8 cellular contexts compared by ENCODE assay signal in genomic region chr14:68816183-68816942, GRCh38. TPM values are rescaled to one million over a fixed set of nuclear protein-coding genes. Genes with fewer than 3 reads are reported as not detected.
A peak's percentile ranks its signal among the peaks of the same experiment; 100 is the strongest.
DNase-seq lines count a peak whose midpoint lies in the region; ATAC-seq, FAIRE-seq and TF ChIP-seq lines count a peak whose summit lies in the region.

No MANE protein-coding gene starts in this region.

- no peaks in the 10 kb centered on the region for H3K27me3 ChIP-seq in ascending aorta

- peak; percentile 41; the same call in 1 of the 2 replicates for TF ChIP-seq POLR2A in GM12891 (IDR thresholded peaks at IDR 0.05; ENCODE audit: low read depth, low read length)

- DNase-seq in GM12891 (ENCODE audit: insufficient read length, low spot score) (peak; percentile 93), NCI-H1436 treated with DMSO at 0.1 percent for 48 hours (lab: John Stamatoyannopoulos, UW) (peak; percentile 31), T-helper 22 cell (ENCODE audit: low read depth) (peak; percentile 68), ascending aorta (ENCODE audit: low spot score in 2 of 2) (peak; percentile 56 to 93), hepatic stellate cell (ENCODE audit: low spot score) (peak; percentile 95), retinal pigment epithelial cell (ENCODE audit: low read depth) (peak; percentile 63), cortex of kidney (lab: John Stamatoyannopoulos, UW) (no peak)

- H3K36me3 ChIP-seq in ascending aorta: no peaks in the 10 kb centered on the region

- no peaks in the 10 kb centered on the region for H3K9me3 ChIP-seq in ascending aorta

- peaks cover 12 to 24% of the 10 kb centered on the region in 2 donors for H3K4me1 ChIP-seq in ascending aorta

- peak; percentile 40 for ATAC-seq in HG02840 (IDR thresholded peaks at IDR 0.05; ENCODE audit: low FRiP score, unreplicated experiment)

- peak; percentile 96 for FAIRE-seq in GM12891 (lab: Jason Lieb, UNC)

- peak; percentile 95 to 100 (median 98) for TF ChIP-seq CTCF in ascending aorta (IDR thresholded peaks at IDR 0.05)
- peak; percentile 84 for TF ChIP-seq CTCF in retinal pigment epithelial cell (conservative IDR thresholded peaks at IDR 0.05; ENCODE audit: low read depth, low read length)

- intact Hi-C loops in ascending aorta (cut with DNase I): loop anchor here (1.0 to 5.0 kb wide), 4 partner anchors 20 to 980 kb away; no protein-coding TSS in a partner anchor

- H3K4me3 ChIP-seq in ascending aorta (peak overlapping the region; percentile 56 to 67), retinal pigment epithelial cell (ENCODE audit: low read length) (peak overlapping the region; percentile 14)

- H3K27ac ChIP-seq in ascending aorta: peak overlapping the region; percentile 96 to 97

TF ChIP-seq in GM12891, 5 proteins besides CTCF, POLR2A, EP300 and RAD21:
- 0 out of 2 replicates have a peak, but pooled peaks have one; percentile 51 for TF ChIP-seq POLR2AphosphoS5 (IDR thresholded peaks at IDR 0.05; ENCODE audit: low read depth, low read length)
- no peak for TF ChIP-seq PAX5 (IDR thresholded peaks at IDR 0.05; ENCODE audit: insufficient read depth, low read length, severe bottlenecking)
- TF ChIP-seq TAF1 (IDR thresholded peaks at IDR 0.05; ENCODE audit: low read depth, low read length): peak; percentile 61
- TF ChIP-seq SPI1 (IDR thresholded peaks at IDR 0.05; ENCODE audit: low read depth, low read length): no peak
- TF ChIP-seq POU2F2 (IDR thresholded peaks at IDR 0.05; ENCODE audit: low read depth, low read length): peak; percentile 61

RNA-seq across cellular contexts. Expression of gene ZFP36L1, which starts 23.5 kb away (rescaled TPM):
- 48.8 TPM for polyA plus RNA-seq in GM12891 (2012; ENCODE audit: low read depth, missing spikeins)
- 772 TPM for total RNA-seq in ascending aorta
